8 cellular contexts compared by ENCODE assay signal in the genomic region with DNA sequence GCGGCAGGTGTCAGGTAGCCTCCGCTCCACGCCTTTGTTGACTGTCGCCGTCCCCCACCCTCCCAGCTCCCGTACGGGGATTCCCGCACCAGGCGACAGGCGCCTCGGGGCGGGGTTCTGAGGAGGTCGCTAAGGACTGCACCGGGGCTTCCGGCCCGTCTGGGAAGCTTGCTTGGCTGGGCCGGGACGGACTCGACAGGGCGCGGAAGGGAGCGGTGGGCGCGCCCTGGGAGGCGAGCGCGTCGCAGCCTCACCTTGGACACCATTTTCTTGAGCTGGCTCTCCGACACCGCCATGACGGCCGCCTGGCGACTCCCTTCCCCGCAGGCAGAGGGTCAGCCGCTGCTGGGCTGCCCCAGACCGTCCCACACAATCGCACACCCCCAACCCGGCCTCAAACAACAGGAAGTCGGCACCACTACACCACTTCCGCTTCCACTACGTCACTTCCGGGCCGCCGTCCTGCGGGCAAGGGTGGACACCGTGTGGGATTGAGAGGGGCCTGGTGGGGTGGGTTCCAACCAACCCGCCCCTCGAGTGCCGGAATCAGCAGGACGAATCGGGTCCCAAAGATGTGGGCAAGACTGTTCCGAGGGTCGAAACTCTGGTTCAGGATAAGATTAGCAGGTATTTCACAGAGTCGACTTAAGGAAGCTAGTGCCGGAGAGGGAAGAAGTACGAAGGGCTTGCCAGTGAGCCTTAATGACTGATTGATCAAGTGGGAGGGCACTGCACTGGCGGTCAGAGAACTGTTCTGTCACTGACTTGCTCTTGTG. TPM values are rescaled to one million over a fixed set of nuclear protein-coding genes. Genes with fewer than 3 reads are reported as not detected.
DNase-seq lines count a peak whose midpoint lies in the region; ATAC-seq and TF ChIP-seq lines count a peak whose summit lies in the region.

A gene with protein sequence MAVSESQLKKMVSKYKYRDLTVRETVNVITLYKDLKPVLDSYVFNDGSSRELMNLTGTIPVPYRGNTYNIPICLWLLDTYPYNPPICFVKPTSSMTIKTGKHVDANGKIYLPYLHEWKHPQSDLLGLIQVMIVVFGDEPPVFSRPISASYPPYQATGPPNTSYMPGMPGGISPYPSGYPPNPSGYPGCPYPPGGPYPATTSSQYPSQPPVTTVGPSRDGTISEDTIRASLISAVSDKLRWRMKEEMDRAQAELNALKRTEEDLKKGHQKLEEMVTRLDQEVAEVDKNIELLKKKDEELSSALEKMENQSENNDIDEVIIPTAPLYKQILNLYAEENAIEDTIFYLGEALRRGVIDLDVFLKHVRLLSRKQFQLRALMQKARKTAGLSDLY (minus strand): TSS at position 422 of the 776 bp plus-strand sequence. CDS start 126 bp downstream, at position 296.

- no peaks in the 10 kb centered on the region for H3K9me3 Mint-ChIP-seq in T-helper 1 cell treated with Interleukin-12 subunit alpha and Interleukin-12 subunit beta and Interleukin-4 antibody, amounts not matched to agents 30 μg/mL and 1 μg/mL, for 36 hours

- intact Hi-C loops in left cardiac atrium (cut with DNase I) (loop anchor here in 1 of 2 donors (5.0 to 10.0 kb wide), 2 partner anchors 106 to 202 kb away; partner anchors contain the start of genes GTF2H1, HPS5 and SPTY2D1), posterior vena cava (cut with DNase I) (no loop called here)

- ATAC-seq in GM18499 (IDR thresholded peaks at IDR 0.05; ENCODE audit: insufficient read depth, unreplicated experiment): peak; percentile 74
- ATAC-seq in HG02938 (IDR thresholded peaks at IDR 0.05; ENCODE audit: unreplicated experiment): peak; percentile 96
- peak; percentile 99 to 100 for ATAC-seq in left cardiac atrium
- ATAC-seq in upper lobe of left lung (ENCODE audit: low FRiP score in 2 of 2): peak; percentile 98 to 100

- peaks cover 18% of the 10 kb centered on the region for H3K36me3 Mint-ChIP-seq in T-helper 1 cell treated with Interleukin-12 subunit alpha and Interleukin-12 subunit beta and Interleukin-4 antibody, amounts not matched to agents 30 μg/mL and 1 μg/mL, for 36 hours (ENCODE audit: low read depth)

- TF ChIP-seq EP300 in upper lobe of left lung (IDR thresholded peaks at IDR 0.05): peak in 3 of 4 donors; percentile 29 to 71 (median 59)

- H3K27me3 Mint-ChIP-seq in T-helper 1 cell treated with Interleukin-12 subunit alpha and Interleukin-12 subunit beta and Interleukin-4 antibody, amounts not matched to agents 30 μg/mL and 1 μg/mL, for 36 hours (ENCODE audit: low read depth): no peaks in the 10 kb centered on the region

- DNase-seq in NCI-H1694 treated with DMSO at 0.1 percent for 48 hours (lab: John Stamatoyannopoulos, UW) (peak; percentile 63), amniotic stem cell (lab: John Stamatoyannopoulos, UW) (peak; percentile 93), left cardiac atrium (peak; percentile 97), posterior vena cava (ENCODE audit: low spot score) (peak; percentile 99), upper lobe of left lung (peak; percentile 92 to 94)

- H3K4me1 Mint-ChIP-seq in T-helper 1 cell treated with Interleukin-12 subunit alpha and Interleukin-12 subunit beta and Interleukin-4 antibody, amounts not matched to agents 30 μg/mL and 1 μg/mL, for 36 hours (ENCODE audit: low read depth): peaks cover 31% of the 10 kb centered on the region

- WGBS in upper lobe of left lung, 2 donors: 1% methylated on average over 28 to 37 of the region's 57 CpGs

- TF ChIP-seq POLR2A in upper lobe of left lung (IDR thresholded peaks at IDR 0.05): peak; percentile 73 to 97 (median 80)

- no peaks in the 10 kb centered on the region for H3K9me3 ChIP-seq in upper lobe of left lung

- H3K36me3 ChIP-seq in upper lobe of left lung: peaks cover 0 to 16% (median 3%) of the 10 kb centered on the region in 4 donors

- H3K27ac Mint-ChIP-seq in T-helper 1 cell treated with Interleukin-12 subunit alpha and Interleukin-12 subunit beta and Interleukin-4 antibody, amounts not matched to agents 30 μg/mL and 1 μg/mL, for 36 hours: peak within 1 kb of the TSS; percentile 99

- peak within 1 kb of the TSS; percentile 98 for H3K4me3 Mint-ChIP-seq in T-helper 1 cell treated with Interleukin-12 subunit alpha and Interleukin-12 subunit beta and Interleukin-4 antibody, amounts not matched to agents 30 μg/mL and 1 μg/mL, for 36 hours

- H3K27ac ChIP-seq in upper lobe of left lung: peak within 1 kb of the TSS; percentile 97 to 99 (median 98)

- H3K4me1 ChIP-seq in upper lobe of left lung: peaks cover 19 to 41% (median 20%) of the 10 kb centered on the region in 4 donors

- TF ChIP-seq CTCF in upper lobe of left lung (IDR thresholded peaks at IDR 0.05): no peak

- H3K27me3 ChIP-seq in upper lobe of left lung: no peaks in the 10 kb centered on the region

- peak within 1 kb of the TSS; percentile 54 to 96 (median 80) for H3K4me3 ChIP-seq in upper lobe of left lung

RNA-seq across cellular contexts. Expression of the gene that starts here (rescaled TPM):
- total RNA-seq in left cardiac atrium: 10 to 100 TPM; 49.8 to 51.1 TPM
- total RNA-seq in posterior vena cava: 10 to 100 TPM; 43.9 to 44.2 TPM
- total RNA-seq in upper lobe of left lung: 10 to 100 TPM; 40.9 to 77.2 (median 56.8) TPM

Comparison
In these comparisons a context has a peak if more than half of its experiments do, and no peak if none do; other contexts are left out.
1. Peak in every context shown above with its lines: DNase-seq, ATAC-seq, H3K4me3 ChIP-seq and H3K27ac ChIP-seq.